Comparison of ENCODE assay signal across 26 cellular contexts in genomic region chr6:43764767-43765166, GRCh38.
"Had no signal": no experiment of that assay in that cellular context is flagged by ENCODE, and none has a peak within 500 bp of the region (broad histone marks: within the 10 kb centered on the region; RNA-seq: fewer than 3 reads in every experiment).

No MANE protein-coding gene starts in this region.

- H3K27me3 Mint-ChIP-seq: activated CD4-positive, alpha-beta memory T cell treated with anti-CD3 and anti-CD28 coated beads for 36 hours; activated T-helper 17 cell treated with anti-CD3 and anti-CD28 coated beads, Interleukin-2, amount 50 U/mL, for 72 hours had no signal

- H3K9me3 Mint-ChIP-seq: activated CD4-positive, alpha-beta memory T cell treated with anti-CD3 and anti-CD28 coated beads for 36 hours; activated CD4-positive, alpha-beta T cell treated with anti-CD3 and anti-CD28 coated beads, Interleukin-2, amount 10 ng/mL, durations not matched to agents 24 days and 14 days; activated T-cell treated with anti-CD3 and anti-CD28 coated beads, Interleukin-2, amount 50 U/mL, for 24 hours; activated T-helper 17 cell treated with anti-CD3 and anti-CD28 coated beads, Interleukin-2, amount 50 U/mL, for 72 hours; natural killer cell treated with Interleukin-12 subunit alpha and Interleukin-12 subunit beta and Interleukin-15 and Interleukin-18, amount 100 ng/mL, for 72 hours; T-helper 1 cell treated with Interleukin-12 subunit alpha and Interleukin-12 subunit beta and Interleukin-4 antibody, amounts not matched to agents 30 μg/mL and 1 μg/mL, for 36 hours had no signal

- H3K4me3 ChIP-seq: esophagus muscularis mucosa, heart right ventricle, left lung, mucosa of descending colon, ovary, prostate gland, tibial nerve had no signal

- H3K27ac ChIP-seq: esophagus muscularis mucosa, foreskin keratinocyte, heart right ventricle, left lung, ovary, prostate gland, tibial nerve, VCaP had no signal

- FAIRE-seq: TTC549 had no signal

- H3K4me3 Mint-ChIP-seq: activated CD4-positive, alpha-beta memory T cell treated with anti-CD3 and anti-CD28 coated beads for 36 hours; activated CD4-positive, alpha-beta T cell treated with anti-CD3 and anti-CD28 coated beads, Interleukin-2, amount 10 ng/mL, durations not matched to agents 24 days and 14 days; activated T-cell treated with anti-CD3 and anti-CD28 coated beads, Interleukin-2, amount 50 U/mL, for 24 hours; activated T-helper 17 cell treated with anti-CD3 and anti-CD28 coated beads, Interleukin-2, amount 50 U/mL, for 72 hours; natural killer cell treated with Interleukin-12 subunit alpha and Interleukin-12 subunit beta and Interleukin-15 and Interleukin-18, amount 100 ng/mL, for 72 hours; T-helper 1 cell treated with Interleukin-12 subunit alpha and Interleukin-12 subunit beta and Interleukin-4 antibody, amounts not matched to agents 30 μg/mL and 1 μg/mL, for 36 hours had no signal

- H3K9me3 ChIP-seq: esophagus muscularis mucosa, heart right ventricle, left lung, mucosa of descending colon, ovary, prostate gland, tibial nerve had no signal

- H3K4me1 Mint-ChIP-seq: activated T-helper 17 cell treated with anti-CD3 and anti-CD28 coated beads, Interleukin-2, amount 50 U/mL, for 72 hours had no signal

- DNase-seq: activated CD4-positive, alpha-beta memory T cell treated with anti-CD3 and anti-CD28 coated beads for 36 hours; activated CD4-positive, alpha-beta T cell treated with anti-CD3 and anti-CD28 coated beads, Interleukin-2, amount 10 ng/mL, durations not matched to agents 24 days and 14 days; activated CD4-positive, CD25-positive, alpha-beta regulatory T cell treated with anti-CD3 and anti-CD28 coated beads, Interleukin-2, amount 50 U/mL, for 72 hours; activated CD8-positive, alpha-beta memory T cell treated with anti-CD3 and anti-CD28 coated beads, Interleukin-2, amount 50 U/mL, for 48 hours; activated gamma-delta T cell treated with Interleukin-2 at 50 U/mL for 16 hours; activated naive CD4-positive, alpha-beta T cell treated with anti-CD3 and anti-CD28 coated beads, Interleukin-2, amount 50 U/mL, for 16 hours; activated T-cell treated with anti-CD3 and anti-CD28 coated beads, Interleukin-2, amount 50 U/mL, for 24 hours; amniotic stem cell; caudate nucleus; foreskin keratinocyte; heart right ventricle; kidney glomerular epithelial cell; left lung; retina; stimulated activated naive CD4-positive, alpha-beta T cell; T-helper 9 cell had no signal

- H3K27me3 ChIP-seq: esophagus muscularis mucosa, foreskin keratinocyte, heart right ventricle, left lung, ovary, tibial nerve had no signal

- H3K27ac Mint-ChIP-seq: activated CD4-positive, alpha-beta memory T cell treated with anti-CD3 and anti-CD28 coated beads for 36 hours; activated CD4-positive, alpha-beta T cell treated with anti-CD3 and anti-CD28 coated beads, Interleukin-2, amount 10 ng/mL, durations not matched to agents 24 days and 14 days; activated T-cell treated with anti-CD3 and anti-CD28 coated beads, Interleukin-2, amount 50 U/mL, for 24 hours; activated T-helper 17 cell treated with anti-CD3 and anti-CD28 coated beads, Interleukin-2, amount 50 U/mL, for 72 hours; natural killer cell treated with Interleukin-12 subunit alpha and Interleukin-12 subunit beta and Interleukin-15 and Interleukin-18, amount 100 ng/mL, for 72 hours; T-helper 1 cell treated with Interleukin-12 subunit alpha and Interleukin-12 subunit beta and Interleukin-4 antibody, amounts not matched to agents 30 μg/mL and 1 μg/mL, for 36 hours had no signal

- H3K4me1 ChIP-seq: foreskin keratinocyte, prostate gland had no signal

- H3K36me3 Mint-ChIP-seq: activated CD4-positive, alpha-beta memory T cell treated with anti-CD3 and anti-CD28 coated beads for 36 hours; natural killer cell treated with Interleukin-12 subunit alpha and Interleukin-12 subunit beta and Interleukin-15 and Interleukin-18, amount 100 ng/mL, for 72 hours had no signal

- H3K36me3 ChIP-seq: esophagus muscularis mucosa, heart right ventricle, left lung, ovary, prostate gland, tibial nerve had no signal
